ENCODE assay signal across 8 cellular contexts in the genomic region with DNA sequence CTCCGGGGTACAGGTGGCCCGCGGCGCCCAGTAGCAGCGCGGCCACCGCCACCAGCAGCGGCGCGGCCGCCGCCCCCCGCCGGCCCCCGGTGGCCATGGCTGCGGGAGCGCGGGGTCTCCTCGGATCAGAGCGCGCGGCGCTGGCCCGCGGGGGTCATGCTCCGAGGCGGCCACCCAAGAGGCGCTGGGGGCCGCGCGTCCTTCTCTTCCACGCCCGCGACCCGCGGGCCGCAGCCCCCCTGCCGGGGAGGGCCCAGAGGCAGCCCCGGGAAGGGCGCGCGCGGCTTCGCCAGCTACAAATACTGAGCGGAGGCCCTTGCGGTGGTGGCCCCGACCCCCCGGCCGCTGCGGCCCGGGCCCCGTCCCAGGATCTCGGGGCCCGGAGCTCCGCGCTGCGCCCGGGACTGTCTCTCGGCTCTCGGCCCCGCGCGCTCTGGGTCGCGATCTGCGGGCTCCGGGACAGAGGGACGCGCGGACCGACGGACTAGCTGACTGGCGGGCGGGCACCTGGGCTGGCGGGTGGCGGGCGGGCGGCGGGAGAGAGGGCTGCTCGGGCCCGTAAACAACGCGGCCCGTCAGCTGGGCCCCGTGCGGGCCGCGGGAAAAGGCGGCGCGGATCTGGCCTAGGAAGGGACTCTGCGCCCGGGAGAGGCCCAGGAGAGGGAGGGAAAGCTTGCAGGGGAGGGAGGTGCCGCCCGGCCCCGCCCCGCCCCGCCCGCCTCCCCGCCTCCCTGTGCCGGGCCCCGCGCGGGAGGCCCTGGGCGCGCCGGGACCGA. TPM values are rescaled to one million over a fixed set of nuclear protein-coding genes. Genes with fewer than 3 reads are reported as not detected.
A peak's percentile ranks its signal among the peaks of the same experiment; 100 is the strongest.
DNase-seq lines count a peak whose midpoint lies in the region; ATAC-seq and TF ChIP-seq lines count a peak whose summit lies in the region.

A gene (minus strand): TSS at position 620 of the 776 bp plus-strand sequence. CDS start 523 bp downstream, at position 97.

- peak within 1 kb of the TSS; percentile 66 to 69 for H3K4me3 ChIP-seq in neutrophil (ENCODE audit: low read depth in 1 of 2, low read length in 1 of 2)

- DNase-seq in D341Med (ENCODE audit: low spot score) = peak; percentile 98
- DNase-seq in Kasumi-1 (lab: John Stamatoyannopoulos, UW) = peak; percentile 84
- DNase-seq in RWPE1 (ENCODE audit: low spot score) = peak; percentile 85
- DNase-seq in activated naive CD4-positive, alpha-beta T cell treated with anti-CD3 and anti-CD28 coated beads, Interleukin-2, amount 50 U/mL, for 72 hours (ENCODE audit: low spot score in 2 of 2) = peak; percentile 74 to 78
- DNase-seq in globus pallidus (ENCODE audit: low spot score) = peak; percentile 91

- H3K36me3 Mint-ChIP-seq in activated naive CD4-positive, alpha-beta T cell treated with anti-CD3 and anti-CD28 coated beads, Interleukin-2, amount 50 U/mL, for 72 hours = no peaks in the 10 kb centered on the region

- POLR2A ChIA-PET in RWPE1 (lab: Yijun Ruan, JAX; ENCODE audit: low non-redundant PET) = interaction anchor here (0.5 to 0.6 kb wide), 2 partner anchors 101 to 204 kb away, joined by 3 to 7 read pairs; no protein-coding TSS in a partner anchor

- H3K36me3 ChIP-seq in neutrophil = no peaks in the 10 kb centered on the region

- TF ChIP-seq CTCF in RWPE1 (conservative IDR thresholded peaks at IDR 0.05; ENCODE audit: low read depth) (no peak), neutrophil (IDR thresholded peaks at IDR 0.05) (no peak)

- H3K9me3 Mint-ChIP-seq in activated naive CD4-positive, alpha-beta T cell treated with anti-CD3 and anti-CD28 coated beads, Interleukin-2, amount 50 U/mL, for 72 hours = no peaks in the 10 kb centered on the region

- no peaks in the 10 kb centered on the region for H3K9me3 ChIP-seq in neutrophil

- peaks cover 7% of the 10 kb centered on the region for H3K27me3 ChIP-seq in neutrophil

- CTCF ChIA-PET in RWPE1 (lab: Yijun Ruan, JAX) = interaction anchor here (1.0 kb wide), 1 partner anchor 96 kb away, joined by 3 read pairs; no protein-coding TSS in a partner anchor

- peak; percentile 73 for ATAC-seq in GM21723 (IDR thresholded peaks at IDR 0.05; ENCODE audit: unreplicated experiment)
- ATAC-seq in activated naive CD4-positive, alpha-beta T cell treated with anti-CD3 and anti-CD28 coated beads, Interleukin-2, amount 50 U/mL, for 72 hours = peak; percentile 92 to 95

- peaks cover 20% of the 10 kb centered on the region in 2 experiments for H3K4me1 ChIP-seq in neutrophil (ENCODE audit: control insufficient read depth in 1 of 2, insufficient read depth in 1 of 2, low read depth in 1 of 2, low read length in 1 of 2)

- H3K27ac ChIP-seq in RWPE1 = no peak within 1 kb of the TSS
- peak within 1 kb of the TSS; percentile 20 for H3K27ac ChIP-seq in neutrophil
- H3K27ac ChIP-seq in temporal lobe (ENCODE audit: low read depth, low read length) = peak within 1 kb of the TSS; percentile 87

- no peak within 1 kb of the TSS for H3K27ac Mint-ChIP-seq in activated naive CD4-positive, alpha-beta T cell treated with anti-CD3 and anti-CD28 coated beads, Interleukin-2, amount 50 U/mL, for 72 hours

RNA-seq across cellular contexts. Expression of the gene that starts here (rescaled TPM):
- 1 to 10 TPM; 3.6 TPM for total RNA-seq in activated naive CD4-positive, alpha-beta T cell treated with anti-CD3 and anti-CD28 coated beads, Interleukin-2, amount 50 U/mL, for 72 hours
- total RNA-seq in temporal lobe = 65.4 TPM

Comparison
In these comparisons a context has a peak if more than half of its experiments do, and no peak if none do; other contexts are left out.
1. RNA of the gene that starts here (total RNA-seq): 65.4 TPM in temporal lobe (single experiment); 3.6 TPM in activated naive CD4-positive, alpha-beta T cell treated with anti-CD3 and anti-CD28 coated beads, Interleukin-2, amount 50 U/mL, for 72 hours; every median in the first group is over 10 times any median in the second.
2. Peak in every context shown above with its lines, with median percentiles within 50 percentile points of each other: DNase-seq.